Comparison of ENCODE assay signal across 16 cellular contexts in the genomic region with DNA sequence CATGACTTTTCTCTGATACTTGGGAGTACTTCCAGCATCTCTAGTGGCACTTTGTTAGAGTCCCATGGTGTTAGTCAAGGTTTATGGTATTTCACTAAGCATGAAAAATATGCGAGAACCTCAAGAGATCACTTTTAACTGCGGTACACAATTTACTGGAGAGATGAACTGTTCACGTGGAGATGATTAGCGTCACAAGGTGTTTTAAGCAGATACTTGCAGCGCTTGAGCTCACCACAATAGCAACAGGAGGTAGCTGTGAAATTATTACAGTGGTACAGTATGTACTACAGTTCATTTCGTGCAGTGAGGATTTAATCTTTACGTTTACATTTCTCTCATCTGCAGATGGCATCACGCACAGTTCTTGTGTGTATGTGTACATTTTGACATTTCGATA. TPM values are rescaled to one million over a fixed set of nuclear protein-coding genes. Genes with fewer than 3 reads are reported as not detected.
DNase-seq lines count a peak whose midpoint lies in the region; ATAC-seq and TF ChIP-seq lines count a peak whose summit lies in the region.
"Had no signal": no experiment of that assay in that cellular context is flagged by ENCODE, and none has a peak within 500 bp of the region (broad histone marks: within the 10 kb centered on the region; RNA-seq: fewer than 3 reads in every experiment).

No MANE protein-coding gene starts in this region.

- peaks cover 83% of the 10 kb centered on the region for H4K20me1 ChIP-seq in smooth muscle cell (ENCODE audit: low read depth)

- intact Hi-C loops in left lung (cut with DNase I) (no loop called here), prostate gland (cut with DNase I) (no loop called here)

- ATAC-seq in left lung (peak; percentile 20), HG02798 (IDR thresholded peaks at IDR 0.05; ENCODE audit: poor library complexity, unreplicated experiment) (no peak)
- ATAC-seq: CD8-positive, alpha-beta T cell; HepG2 had no signal

- H3K79me2 ChIP-seq in smooth muscle cell (ENCODE audit: low read depth), result peaks cover 89% of the 10 kb centered on the region

- DNase-seq in HFFc6, result no peak
- peak; percentile 41 for DNase-seq in NCI-H2107 treated with DMSO at 0.1 percent for 48 hours (lab: John Stamatoyannopoulos, UW; ENCODE audit: unreplicated experiment)
- no peak for DNase-seq in left lung
- no peak for DNase-seq in smooth muscle cell (lab: John Stamatoyannopoulos, UW; ENCODE audit: unreplicated experiment)
- no peak for DNase-seq in NCI-H2196 (lab: John Stamatoyannopoulos, UW; ENCODE audit: unreplicated experiment)
- DNase-seq in prostate gland (ENCODE audit: low spot score), result no peak
- DNase-seq in GM20000 (ENCODE audit: low spot score), result no peak
- DNase-seq: CD8-positive, alpha-beta T cell; EL; MM.1S; NCI-H1105 treated with DMSO at 0.1 percent for 48 hours; NCI-H2081 treated with DMSO at 0.1 percent for 48 hours; NCI-H510A treated with DMSO at 0.1 percent for 48 hours; SIG-M5 had no signal

- H3K27me3 ChIP-seq in left lung (peaks cover 0 to 22% of the 10 kb centered on the region in 2 donors), smooth muscle cell (ENCODE audit: low read depth) (no peaks in the 10 kb centered on the region), prostate gland (replicated peaks; ENCODE audit: insufficient read depth) (no peaks in the 10 kb centered on the region)

- no peak for TF ChIP-seq POLR2A in prostate gland (IDR thresholded peaks at IDR 0.05)

- TF ChIP-seq CTCF in HFFc6 (IDR thresholded peaks at IDR 0.05), result no peak
- no peak for TF ChIP-seq CTCF in left lung (IDR thresholded peaks at IDR 0.05)
- no peak for TF ChIP-seq CTCF in smooth muscle cell (IDR thresholded peaks at IDR 0.05; ENCODE audit: borderline replicate concordance, insufficient read depth, poor library complexity, severe bottlenecking)
- no peak for TF ChIP-seq CTCF in prostate gland (IDR thresholded peaks at IDR 0.05)
- TF ChIP-seq CTCF in GM20000 (IDR thresholded peaks at IDR 0.05; ENCODE audit: extremely low read depth, missing control alignments), result no peak

- WGBS in smooth muscle cell (ENCODE audit: low lambda C conversion rate), result 79% methylated on average over 9 of the region's 9 CpGs
- WGBS in prostate gland, result 60% methylated on average over 9 of the region's 9 CpGs

- peak overlapping the region; percentile 64; the same call in 1 of the 2 replicates for H3K27ac Mint-ChIP-seq in HFFc6
- H3K27ac Mint-ChIP-seq: CD8-positive, alpha-beta T cell had no signal

- H3F3A ChIP-seq in smooth muscle cell (ENCODE audit: low read depth), result peaks cover 33% of the 10 kb centered on the region

- peaks cover 0 to 7% of the 10 kb centered on the region in 2 donors for H3K4me1 ChIP-seq in left lung
- peaks cover 10% of the 10 kb centered on the region for H3K4me1 ChIP-seq in smooth muscle cell (ENCODE audit: low read depth)
- no peaks in the 10 kb centered on the region for H3K4me1 ChIP-seq in prostate gland (replicated peaks)

- H3K27me3 Mint-ChIP-seq in HFFc6 (ENCODE audit: insufficient read depth), result peaks cover 2% of the 10 kb centered on the region

- H3K27ac ChIP-seq in left lung, result peak overlapping the region in 1 of 2 donors; percentile 15
- H3K27ac ChIP-seq in smooth muscle cell (ENCODE audit: low read depth), result peak overlapping the region; percentile 46
- H3K27ac ChIP-seq in prostate gland, result peak overlapping the region in 1 of 2 donors; percentile 21

- no peak overlapping the region for H3K4me3 Mint-ChIP-seq in HFFc6
- H3K4me3 Mint-ChIP-seq: CD8-positive, alpha-beta T cell had no signal

- no peaks in the 10 kb centered on the region for H3K9me3 ChIP-seq in left lung
- H3K9me3 ChIP-seq in smooth muscle cell (replicated peaks; ENCODE audit: low read depth), result no peaks in the 10 kb centered on the region
- H3K9me3 ChIP-seq in prostate gland, result no peaks in the 10 kb centered on the region

- H3K4me3 ChIP-seq in left lung (no peak overlapping the region), smooth muscle cell (no peak overlapping the region), prostate gland (no peak overlapping the region)

- H3K9me3 Mint-ChIP-seq in HFFc6, result no peaks in the 10 kb centered on the region
- H3K9me3 Mint-ChIP-seq: CD8-positive, alpha-beta T cell had no signal

- H3K9ac ChIP-seq in smooth muscle cell (ENCODE audit: low read depth), result no peak overlapping the region

- no peak overlapping the region for H2AFZ ChIP-seq in smooth muscle cell (ENCODE audit: low read depth)

- peak overlapping the region; percentile 9 for H3K4me2 ChIP-seq in smooth muscle cell

- peaks cover 82% of the 10 kb centered on the region for H3K4me1 Mint-ChIP-seq in HFFc6 (ENCODE audit: low read depth)

- H3K36me3 ChIP-seq in left lung (no peaks in the 10 kb centered on the region), smooth muscle cell (ENCODE audit: low read depth) (no peaks in the 10 kb centered on the region), prostate gland (no peaks in the 10 kb centered on the region)

- H3K36me3 Mint-ChIP-seq in HFFc6 (ENCODE audit: low read depth), result peaks cover 69% of the 10 kb centered on the region
- H3K36me3 Mint-ChIP-seq: CD8-positive, alpha-beta T cell had no signal

RNA-seq across cellular contexts. Expression of a gene that starts 4.5 kb away (rescaled TPM):
- 100 to 1,000 TPM; 150 to 237 (median 184) TPM for total RNA-seq in HFFc6 (2021; fragmentation: NEBNext Ultra II Directional; extraction: Animal tissue kit (Norgen Biotek cat#: 25700))
- 10 to 100 TPM; 70.2 to 85.1 TPM for total RNA-seq in left lung
- 73.9 and 78.6 TPM in 2 replicates for total RNA-seq in smooth muscle cell
- polyA plus RNA-seq in smooth muscle cell, result 85.4 and 99.4 TPM in 2 replicates
- total RNA-seq in prostate gland, result 10 to 100 TPM; 38.4 to 55.1 TPM
